Comparison of ENCODE assay signal across 13 cellular contexts in the genomic region with DNA sequence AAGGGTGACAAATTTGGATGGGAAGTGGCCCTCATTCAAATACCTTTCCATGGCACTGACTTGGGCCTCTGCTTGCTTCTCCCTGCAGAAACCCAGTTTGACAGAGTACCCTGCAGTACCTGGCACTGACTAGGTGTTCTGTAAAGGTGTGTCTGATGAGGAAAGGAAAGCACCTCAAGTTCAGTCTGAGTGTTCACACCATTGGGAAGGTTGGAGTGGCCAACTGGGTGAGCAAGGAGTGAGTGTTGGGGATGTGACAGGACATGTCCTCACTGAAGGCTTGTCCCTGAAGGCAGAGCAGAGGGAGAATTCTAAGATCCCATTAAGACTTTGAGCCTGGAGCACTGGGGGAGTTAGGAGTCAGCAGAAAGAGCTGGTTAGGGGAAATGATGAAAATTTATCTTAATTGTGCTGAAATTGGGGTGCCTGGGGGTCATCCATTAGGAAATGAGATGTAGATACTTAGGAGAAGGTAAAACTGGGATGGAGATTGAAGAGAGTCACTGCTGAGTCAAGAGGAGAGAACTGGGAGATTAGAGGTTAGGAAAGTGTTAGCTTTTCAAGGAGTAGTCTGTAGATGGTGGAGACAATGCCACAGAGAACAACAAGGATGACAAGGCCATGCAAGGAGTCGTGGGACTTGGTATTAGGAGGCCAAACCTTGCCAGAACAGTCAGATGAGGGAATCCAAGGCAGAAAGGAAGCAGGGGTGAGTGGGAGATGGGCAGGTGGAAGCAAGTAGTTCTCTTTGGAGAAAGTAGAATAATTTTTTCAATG. TPM values are rescaled to one million over a fixed set of nuclear protein-coding genes. Genes with fewer than 3 reads are reported as not detected.
DNase-seq lines count a peak whose midpoint lies in the region; ATAC-seq and TF ChIP-seq lines count a peak whose summit lies in the region.
"Had no signal": no experiment of that assay in that cellular context is flagged by ENCODE, and none has a peak within 500 bp of the region (broad histone marks: within the 10 kb centered on the region; RNA-seq: fewer than 3 reads in every experiment).

No MANE protein-coding gene starts in this region.

- H3K27ac ChIP-seq in SU-DHL-6 (ENCODE audit: low read depth, low read length) (peak overlapping the region; percentile 25), esophagus squamous epithelium (peak overlapping the region; percentile 79 to 99 (median 90)), testis (peak overlapping the region; percentile 7 to 31)
- H3K27ac ChIP-seq: HL-60, thoracic aorta had no signal

- DNase-seq in activated naive CD4-positive, alpha-beta T cell treated with anti-CD3 and anti-CD28 coated beads, Interleukin-2, amount 10 ng/mL, durations not matched to agents 7 days and 5 days = no peak
- no peak for DNase-seq in activated naive CD4-positive, alpha-beta T cell treated with anti-CD3 and anti-CD28 coated beads, Interleukin-2, amount 50 U/mL, for 16 hours
- DNase-seq in esophagus squamous epithelium (lab: John Stamatoyannopoulos, UW) = no peak
- DNase-seq in testis = no peak
- DNase-seq in DMS153 treated with DMSO at 0.1 percent for 48 hours (lab: John Stamatoyannopoulos, UW; ENCODE audit: unreplicated experiment) = no peak
- DNase-seq in pons (ENCODE audit: low spot score) = no peak
- DNase-seq: activated CD4-positive, alpha-beta T cell treated with anti-CD3 and anti-CD28 coated beads for 1 hour; NCI-H226 had no signal

- H3K27me3 ChIP-seq in SU-DHL-6 (ENCODE audit: low read length) = no peaks in the 10 kb centered on the region
- no peaks in the 10 kb centered on the region for H3K27me3 ChIP-seq in esophagus squamous epithelium
- H3K27me3 ChIP-seq in testis = no peaks in the 10 kb centered on the region

- peaks cover 71% of the 10 kb centered on the region for H3K4me1 Mint-ChIP-seq in activated naive CD4-positive, alpha-beta T cell treated with anti-CD3 and anti-CD28 coated beads, Interleukin-2, amount 10 ng/mL, durations not matched to agents 7 days and 5 days

- H3K9me3 ChIP-seq in SU-DHL-6 (ENCODE audit: insufficient read depth, low read length) = no peaks in the 10 kb centered on the region
- no peaks in the 10 kb centered on the region for H3K9me3 ChIP-seq in esophagus squamous epithelium
- H3K9me3 ChIP-seq in testis = no peaks in the 10 kb centered on the region
- H3K9me3 ChIP-seq: thoracic aorta had no signal

- no peaks in the 10 kb centered on the region for H3K27me3 Mint-ChIP-seq in activated naive CD4-positive, alpha-beta T cell treated with anti-CD3 and anti-CD28 coated beads, Interleukin-2, amount 10 ng/mL, durations not matched to agents 7 days and 5 days
- H3K27me3 Mint-ChIP-seq: progenitor cell of endocrine pancreas had no signal

- TF ChIP-seq CTCF in SU-DHL-6 (IDR thresholded peaks at IDR 0.05; ENCODE audit: insufficient read depth, low read length, poor library complexity, severe bottlenecking) = no peak
- TF ChIP-seq CTCF in esophagus squamous epithelium (IDR thresholded peaks at IDR 0.05) = no peak
- TF ChIP-seq CTCF in testis (IDR thresholded peaks at IDR 0.05) = no peak

- peaks cover 7% of the 10 kb centered on the region; the same call in 1 of the 2 replicates for H3F3A ChIP-seq in SU-DHL-6 (ENCODE audit: insufficient read depth)

- WGBS in esophagus squamous epithelium, 2 donors = 45 to 59% methylated on average over 1 of the region's 1 CpG
- 50 to 70% methylated on average over 1 of the region's 1 CpG for WGBS in testis, 2 donors

- H3K4me3 ChIP-seq in SU-DHL-6 (ENCODE audit: insufficient read depth, low read length, poor library complexity, severe bottlenecking) (no peak overlapping the region), esophagus squamous epithelium (no peak overlapping the region), testis (no peak overlapping the region)
- H3K4me3 ChIP-seq: thoracic aorta had no signal

- H3K36me3 Mint-ChIP-seq in activated naive CD4-positive, alpha-beta T cell treated with anti-CD3 and anti-CD28 coated beads, Interleukin-2, amount 10 ng/mL, durations not matched to agents 7 days and 5 days = peaks cover 60% of the 10 kb centered on the region

- H3K4me1 ChIP-seq in esophagus squamous epithelium (peaks cover 38 to 100% (median 53%) of the 10 kb centered on the region in 3 donors), testis (peaks cover 29% of the 10 kb centered on the region)

- CTCF ChIA-PET in activated naive CD4-positive, alpha-beta T cell treated with anti-CD3 and anti-CD28 coated beads, Interleukin-2, amount 10 ng/mL, durations not matched to agents 7 days and 5 days (lab: Charles Lee) = interaction anchor here (1.3 kb wide), 1 partner anchor 16 kb away, joined by 5 read pairs; no protein-coding TSS in a partner anchor

- peaks cover 98% of the 10 kb centered on the region for H3K79me2 ChIP-seq in SU-DHL-6 (ENCODE audit: insufficient read depth, low read length)

- no peaks in the 10 kb centered on the region for H3K9me3 Mint-ChIP-seq in activated naive CD4-positive, alpha-beta T cell treated with anti-CD3 and anti-CD28 coated beads, Interleukin-2, amount 10 ng/mL, durations not matched to agents 7 days and 5 days

- peak overlapping the region; percentile 12 for H3K27ac Mint-ChIP-seq in activated naive CD4-positive, alpha-beta T cell treated with anti-CD3 and anti-CD28 coated beads, Interleukin-2, amount 10 ng/mL, durations not matched to agents 7 days and 5 days
- H3K27ac Mint-ChIP-seq: progenitor cell of endocrine pancreas had no signal

- no peak for ATAC-seq in HG03571 (IDR thresholded peaks at IDR 0.05; ENCODE audit: unreplicated experiment)

- H3K36me3 ChIP-seq in SU-DHL-6 (ENCODE audit: low read length) = peaks cover 33% of the 10 kb centered on the region
- peaks cover 0 to 22% (median 0%) of the 10 kb centered on the region in 3 donors for H3K36me3 ChIP-seq in esophagus squamous epithelium
- H3K36me3 ChIP-seq in testis (ENCODE audit: low read depth, missing control alignments) = no peaks in the 10 kb centered on the region

- H3K9ac ChIP-seq in SU-DHL-6 (ENCODE audit: low read length) = no peak overlapping the region

- H3K4me3 Mint-ChIP-seq in activated naive CD4-positive, alpha-beta T cell treated with anti-CD3 and anti-CD28 coated beads, Interleukin-2, amount 10 ng/mL, durations not matched to agents 7 days and 5 days = no peak overlapping the region

- peaks cover 7% of the 10 kb centered on the region; the same call in 1 of the 2 replicates for H4K20me1 ChIP-seq in SU-DHL-6 (ENCODE audit: low read depth, low read length)

- TF ChIP-seq POLR2A in esophagus squamous epithelium (IDR thresholded peaks at IDR 0.05) (peak in 2 of 4 donors; percentile 24 to 34), testis (IDR thresholded peaks at IDR 0.05) (no peak)

- H3K9me2 ChIP-seq in SU-DHL-6 (replicated peaks; ENCODE audit: insufficient read depth, low read length) = no peaks in the 10 kb centered on the region

- intact Hi-C loops in esophagus squamous epithelium (cut with DNase I) = no loop called here
- intact Hi-C loops in testis (cut with DNase I; ENCODE audit: low total_unique reads) = no loop called here

- H2AFZ ChIP-seq in SU-DHL-6 (ENCODE audit: low read depth, low read length, severe bottlenecking) = no peak overlapping the region

- H3K4me2 ChIP-seq in SU-DHL-6 (ENCODE audit: low read depth, low read length, poor library complexity, severe bottlenecking) = no peak overlapping the region

RNA-seq across cellular contexts. Expression of gene SREBF2, which starts 6.1 kb away (rescaled TPM):
- total RNA-seq in esophagus squamous epithelium = 100 to 1,000 TPM in 2 of 4 donors, 10 to 100 TPM in 2; 72.8 to 138 (median 98.6) TPM
- total RNA-seq in testis = 100 to 1,000 TPM in 1 of 2 donors, 10 to 100 TPM in 1; 79.8 to 119 TPM
- polyA plus RNA-seq in testis (ENCODE audit: insufficient read depth, low read depth, low replicate concordance) = 59.7 TPM

RNA-seq across cellular contexts. Expression of gene CCDC134, which starts 38.6 kb away (rescaled TPM):
- total RNA-seq in esophagus squamous epithelium = 1 to 10 TPM; 5.1 to 9.0 (median 7.2) TPM
- total RNA-seq in testis = 10 to 100 TPM; 12.8 to 20.8 TPM
- polyA plus RNA-seq in testis (ENCODE audit: insufficient read depth, low read depth, low replicate concordance) = 15.6 TPM

Comparison
In these comparisons a context has a peak if more than half of its experiments do, and no peak if none do; other contexts are left out.
1. H3K27ac ChIP-seq: peak in every context shown above with its lines; median percentile 90 in esophagus squamous epithelium; 25 in SU-DHL-6; 19 in testis.